29 cellular contexts compared by ENCODE assay signal in genomic region chr5:136598901-136599300, GRCh38.
"Had no signal": no experiment of that assay in that cellular context is flagged by ENCODE, and none has a peak within 500 bp of the region (broad histone marks: within the 10 kb centered on the region; RNA-seq: fewer than 3 reads in every experiment).

No MANE protein-coding gene starts in this region.

- H3K4me1 ChIP-seq: left lung, lower lobe of right lung, pancreas, prostate gland, stomach, testis, thyroid gland, transverse colon, upper lobe of left lung, vagina had no signal

- H3K27me3 ChIP-seq: left lung, pancreas, stomach, testis, thyroid gland, transverse colon, upper lobe of left lung, vagina had no signal

- H3K27ac ChIP-seq: left lung, lower lobe of right lung, pancreas, prostate gland, skin epidermis, stomach, testis, thyroid gland, transverse colon, upper lobe of left lung, vagina had no signal

- H3K36me3 Mint-ChIP-seq: naive thymus-derived CD8-positive, alpha-beta T cell had no signal

- DNase-seq: islet precursor cell; left colon; left lung; lower lobe of right lung; mammary epithelial cell; mesenchymal stem cell; naive thymus-derived CD8-positive, alpha-beta T cell; nucleus accumbens; pancreas; posterior cingulate gyrus; retina; right cardiac atrium; stimulated activated CD4-positive, alpha-beta T cell treated with anti-CD3 and anti-CD28 coated beads, Interleukin-12 subunit alpha, Interleukin-12 subunit beta, amount 100 ng/mL, for 4 hours; stimulated activated CD4-positive, alpha-beta T cell treated with anti-CD3 and anti-CD28 coated beads, Interleukin-15, amount 100 ng/mL, for 24 hours; stimulated activated CD4-positive, alpha-beta T cell treated with anti-CD3 and anti-CD28 coated beads, Interleukin-2, amount 100 ng/mL, for 24 hours; stimulated activated CD4-positive, alpha-beta T cell treated with anti-CD3 and anti-CD28 coated beads, Interleukin-4, amount 100 ng/mL, for 1 hour; stimulated activated naive B cell treated with anti-CD40 and anti-IgM and Interleukin-4, amounts not matched to agents 10 μg/mL and 1 μg/mL and 100 μg/mL, for 72 hours; stimulated activated naive CD8-positive, alpha-beta T cell treated with anti-CD3 and anti-CD28 coated beads, Interleukin-15, Interleukin-2, amounts not matched to agents 100 U/mL and 50 U/mL, for 24 hours; stomach; testis; thyroid gland; transverse colon; upper lobe of left lung had no signal

- H3K9me3 ChIP-seq: lower lobe of right lung, pancreas, prostate gland, testis, thyroid gland, transverse colon, vagina had no signal

- H3K27ac Mint-ChIP-seq: naive thymus-derived CD8-positive, alpha-beta T cell; nephron; stimulated activated naive B cell treated with anti-CD40 and anti-IgM and Interleukin-4, amounts not matched to agents 10 μg/mL and 1 μg/mL and 100 μg/mL, for 72 hours had no signal

- ATAC-seq: left colon; left lung; lower lobe of right lung; naive thymus-derived CD8-positive, alpha-beta T cell; pancreas; right cardiac atrium; sciatic nerve; stimulated activated naive B cell treated with anti-CD40 and anti-IgM and Interleukin-4, amounts not matched to agents 10 μg/mL and 1 μg/mL and 100 μg/mL, for 72 hours; stimulated activated naive CD8-positive, alpha-beta T cell treated with anti-CD3 and anti-CD28 coated beads, Interleukin-15, Interleukin-2, amounts not matched to agents 100 U/mL and 50 U/mL, for 24 hours had no signal

- H3K27me3 Mint-ChIP-seq: stimulated activated naive B cell treated with anti-CD40 and anti-IgM and Interleukin-4, amounts not matched to agents 10 μg/mL and 1 μg/mL and 100 μg/mL, for 72 hours had no signal

- H3K4me1 Mint-ChIP-seq: naive thymus-derived CD8-positive, alpha-beta T cell; nephron; neural crest cell; stimulated activated naive B cell treated with anti-CD40 and anti-IgM and Interleukin-4, amounts not matched to agents 10 μg/mL and 1 μg/mL and 100 μg/mL, for 72 hours had no signal

- H3K4me3 ChIP-seq: left lung, lower lobe of right lung, pancreas, prostate gland, skin epidermis, stomach, testis, thyroid gland, transverse colon, upper lobe of left lung, vagina had no signal

- H3K4me3 Mint-ChIP-seq: naive thymus-derived CD8-positive, alpha-beta T cell; nephron; neural crest cell; stimulated activated naive B cell treated with anti-CD40 and anti-IgM and Interleukin-4, amounts not matched to agents 10 μg/mL and 1 μg/mL and 100 μg/mL, for 72 hours had no signal

- H3K36me3 ChIP-seq: left lung, lower lobe of right lung, pancreas, prostate gland, stomach, thyroid gland, transverse colon, upper lobe of left lung, vagina had no signal

- FAIRE-seq: pancreas had no signal
